Comparison of ENCODE assay signal across 13 cellular contexts in genomic region chr3:14525685-14526631, GRCh38. TPM values are rescaled to one million over a fixed set of nuclear protein-coding genes. Genes with fewer than 3 reads are reported as not detected.
DNase-seq lines count a peak whose midpoint lies in the region; ATAC-seq and TF ChIP-seq lines count a peak whose summit lies in the region.
"Had no signal": no experiment of that assay in that cellular context is flagged by ENCODE, and none has a peak within 500 bp of the region (broad histone marks: within the 10 kb centered on the region; RNA-seq: fewer than 3 reads in every experiment).

No MANE protein-coding gene starts in this region.

- H3K27me3 ChIP-seq in adipocyte (replicated peaks; ENCODE audit: control insufficient read depth, insufficient read depth, low read length) (no peaks in the 10 kb centered on the region), hepatocyte (no peaks in the 10 kb centered on the region)
- H3K27me3 ChIP-seq: Peyer's patch had no signal

- H3K4me3 ChIP-seq in adipocyte (ENCODE audit: low read length) (peak overlapping the region; percentile 12), hepatocyte (no peak overlapping the region)

- H3K4me1 ChIP-seq in adipocyte (ENCODE audit: control insufficient read depth, insufficient read depth, low read length) (peaks cover 12% of the 10 kb centered on the region), hepatocyte (ENCODE audit: insufficient read depth) (no peaks in the 10 kb centered on the region)

- H3K27ac ChIP-seq in hepatocyte: no peak overlapping the region

- 59% methylated on average over 17 of the region's 17 CpGs for WGBS in hepatocyte (ENCODE audit: low lambda C conversion rate, missing lambda C conversion rate)

- TF ChIP-seq CTCF in hepatocyte (IDR thresholded peaks at IDR 0.05; ENCODE audit: poor library complexity): no peak

- ATAC-seq in activated CD4-positive, CD25-positive, alpha-beta regulatory T cell treated with anti-CD3 and anti-CD28 coated beads, Interleukin-2, amount 50 U/mL, for 24 hours: peak; percentile 55 to 67
- peak; percentile 13 for ATAC-seq in stimulated activated memory B cell treated with anti-CD40 and anti-IgM and Interleukin-4, amounts not matched to agents 10 μg/mL and 1 μg/mL and 100 μg/mL, for 72 hours
- ATAC-seq in GM18858 (IDR thresholded peaks at IDR 0.05; ENCODE audit: unreplicated experiment): no peak
- ATAC-seq: activated CD8-positive, alpha-beta T cell treated with anti-CD3 and anti-CD28 coated beads, Interleukin-2, amount 10 ng/mL, durations not matched to agents 7 days and 5 days had no signal

- no peaks in the 10 kb centered on the region for H3K36me3 Mint-ChIP-seq in stimulated activated memory B cell treated with anti-CD40 and anti-IgM and Interleukin-4, amounts not matched to agents 10 μg/mL and 1 μg/mL and 100 μg/mL, for 72 hours

- H3K9me3 ChIP-seq in adipocyte (ENCODE audit: control insufficient read depth, low read length) (no peaks in the 10 kb centered on the region), hepatocyte (ENCODE audit: low read depth) (no peaks in the 10 kb centered on the region)
- H3K9me3 ChIP-seq: Peyer's patch had no signal

- peaks cover 34% of the 10 kb centered on the region for H3K27me3 Mint-ChIP-seq in stimulated activated memory B cell treated with anti-CD40 and anti-IgM and Interleukin-4, amounts not matched to agents 10 μg/mL and 1 μg/mL and 100 μg/mL, for 72 hours

- no peaks in the 10 kb centered on the region for H3K79me2 ChIP-seq in hepatocyte

- DNase-seq in activated CD4-positive, CD25-positive, alpha-beta regulatory T cell treated with anti-CD3 and anti-CD28 coated beads, Interleukin-2, amount 50 U/mL, for 72 hours: no peak
- DNase-seq in adipocyte (ENCODE audit: low read depth) (peak; percentile 39), hepatocyte (ENCODE audit: low spot score) (peak; percentile 52), NCI-H2171 (lab: John Stamatoyannopoulos, UW) (no peak), midbrain (lab: John Stamatoyannopoulos, UW) (no peak)
- DNase-seq: activated CD8-positive, alpha-beta T cell treated with anti-CD3 and anti-CD28 coated beads, Interleukin-2, amount 10 ng/mL, durations not matched to agents 7 days and 5 days; NCI-H1417 treated with DMSO at 0.1 percent for 48 hours had no signal

- H3K4me2 ChIP-seq in hepatocyte: peak overlapping the region; percentile 51

- H2AFZ ChIP-seq in hepatocyte: peak overlapping the region; percentile 37

- no peaks in the 10 kb centered on the region for H3K4me1 Mint-ChIP-seq in stimulated activated memory B cell treated with anti-CD40 and anti-IgM and Interleukin-4, amounts not matched to agents 10 μg/mL and 1 μg/mL and 100 μg/mL, for 72 hours
- H3K4me1 Mint-ChIP-seq: central memory CD8-positive, alpha-beta T cell had no signal

- no peaks in the 10 kb centered on the region for H4K20me1 ChIP-seq in hepatocyte (ENCODE audit: insufficient read depth, poor library complexity, severe bottlenecking)

- H3K9me3 Mint-ChIP-seq in stimulated activated memory B cell treated with anti-CD40 and anti-IgM and Interleukin-4, amounts not matched to agents 10 μg/mL and 1 μg/mL and 100 μg/mL, for 72 hours: no peaks in the 10 kb centered on the region
- H3K9me3 Mint-ChIP-seq: central memory CD8-positive, alpha-beta T cell had no signal

- no peaks in the 10 kb centered on the region for H3K36me3 ChIP-seq in adipocyte (ENCODE audit: control insufficient read depth, insufficient read depth, low read length, severe bottlenecking)
- H3K36me3 ChIP-seq in hepatocyte (replicated peaks; ENCODE audit: insufficient read depth, low read depth): no peaks in the 10 kb centered on the region
- H3K36me3 ChIP-seq: Peyer's patch had no signal

- peak overlapping the region; percentile 43 for H3K9ac ChIP-seq in adipocyte (ENCODE audit: low read length)

- no peak overlapping the region for H3K27ac Mint-ChIP-seq in stimulated activated memory B cell treated with anti-CD40 and anti-IgM and Interleukin-4, amounts not matched to agents 10 μg/mL and 1 μg/mL and 100 μg/mL, for 72 hours
- H3K27ac Mint-ChIP-seq: activated CD8-positive, alpha-beta T cell treated with anti-CD3 and anti-CD28 coated beads, Interleukin-2, amount 10 ng/mL, durations not matched to agents 7 days and 5 days had no signal

- H3K4me3 Mint-ChIP-seq in stimulated activated memory B cell treated with anti-CD40 and anti-IgM and Interleukin-4, amounts not matched to agents 10 μg/mL and 1 μg/mL and 100 μg/mL, for 72 hours: no peak overlapping the region
- H3K4me3 Mint-ChIP-seq: activated CD8-positive, alpha-beta T cell treated with anti-CD3 and anti-CD28 coated beads, Interleukin-2, amount 10 ng/mL, durations not matched to agents 7 days and 5 days; central memory CD8-positive, alpha-beta T cell had no signal

- H3K9me2 ChIP-seq in hepatocyte (replicated peaks; ENCODE audit: insufficient read depth): no peaks in the 10 kb centered on the region

RNA-seq across cellular contexts. Expression of gene GRIP2, which starts 14.2 kb away (rescaled TPM):
- total RNA-seq in hepatocyte: 0.73 and 1.0 TPM in 2 replicates
- 2.4 and 3.6 TPM in 2 replicates for polyA plus RNA-seq in hepatocyte
- total RNA-seq: activated CD8-positive, alpha-beta T cell treated with anti-CD3 and anti-CD28 coated beads, Interleukin-2, amount 10 ng/mL, durations not matched to agents 7 days and 5 days had no signal
- polyA plus RNA-seq: AG04450 had no signal

Comparison
In these comparisons a context has a peak if more than half of its experiments do, and no peak if none do; other contexts are left out.
1. DNase-seq: peak in adipocyte (single experiment) and hepatocyte (single experiment); none in activated CD4-positive, CD25-positive, alpha-beta regulatory T cell treated with anti-CD3 and anti-CD28 coated beads, Interleukin-2, amount 50 U/mL, for 72 hours (single experiment), NCI-H2171 (single experiment) and midbrain (single experiment).